ENCODE assay signal across 9 cellular contexts in genomic region chr13:66205807-66206206, GRCh38.
"Had no signal": no experiment of that assay in that cellular context is flagged by ENCODE, and none has a peak within 500 bp of the region (broad histone marks: within the 10 kb centered on the region; RNA-seq: fewer than 3 reads in every experiment).

No MANE protein-coding gene starts in this region.

- H3K27ac ChIP-seq: GM23248 had no signal

- H3K4me1 ChIP-seq: HAP-1 had no signal

- H3K36me3 ChIP-seq: HAP-1 had no signal

- H3K9ac ChIP-seq: GM23248 had no signal

- H3K27ac Mint-ChIP-seq: GM23338, H9, HFFc6 had no signal

- H3K4me3 Mint-ChIP-seq: GM23338, H9, HFFc6 had no signal

- H3K4me2 ChIP-seq: GM23338 had no signal

- ATAC-seq: GM23338, HCT116 had no signal

- H3K9me3 ChIP-seq: HAP-1 had no signal

- H3K4me1 Mint-ChIP-seq: GM23338, H9 had no signal

- H3K9me3 Mint-ChIP-seq: GM23338, HFFc6 had no signal

- H2AFZ ChIP-seq: GM23248, GM23338 had no signal

- H3K4me3 ChIP-seq: GM23248, GM23338, HAP-1 had no signal

- DNase-seq: GM23248, GOT3, H7, H9, HCEC 1CT, HFFc6 had no signal
